ENCODE assay signal across 1 cellular context in the genomic region with DNA sequence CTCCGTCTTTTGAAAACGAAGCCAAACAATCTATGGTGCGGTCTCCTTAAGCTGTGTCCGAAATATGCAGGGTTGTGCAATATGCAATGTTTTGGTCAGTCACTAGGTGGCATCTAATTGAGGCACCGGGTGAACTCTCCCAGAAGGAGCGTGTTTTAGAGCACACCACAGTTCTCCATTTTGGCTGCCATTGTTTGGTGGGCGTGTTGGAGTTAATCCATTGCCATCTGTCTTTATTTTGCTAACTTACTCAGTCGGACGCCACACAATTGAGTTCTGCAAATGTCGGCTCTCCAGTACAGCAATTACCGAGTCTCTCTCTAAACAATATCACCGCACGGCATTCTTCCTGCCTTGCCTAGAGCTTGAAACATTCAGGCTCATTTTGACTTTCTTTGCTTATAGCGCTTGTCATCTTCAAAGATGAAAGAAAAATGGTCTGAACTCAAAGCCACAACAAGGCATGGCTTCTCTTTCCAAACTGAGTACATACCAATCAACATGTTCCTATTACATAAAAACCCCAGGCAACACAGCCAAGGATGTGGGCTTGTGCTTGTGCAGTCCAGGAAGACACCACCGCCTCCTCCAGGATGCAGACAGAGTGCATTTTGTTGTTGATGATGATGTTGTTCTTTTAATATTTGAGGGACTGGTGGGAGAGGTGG.
TF ChIP-seq lines count a peak whose summit lies in the region.

No MANE protein-coding gene starts in this region.

TF ChIP-seq in HEK293, 187 proteins besides CTCF, POLR2A, EP300 and RAD21 (continued from another document):
- TF ChIP-seq, protein P1, sequence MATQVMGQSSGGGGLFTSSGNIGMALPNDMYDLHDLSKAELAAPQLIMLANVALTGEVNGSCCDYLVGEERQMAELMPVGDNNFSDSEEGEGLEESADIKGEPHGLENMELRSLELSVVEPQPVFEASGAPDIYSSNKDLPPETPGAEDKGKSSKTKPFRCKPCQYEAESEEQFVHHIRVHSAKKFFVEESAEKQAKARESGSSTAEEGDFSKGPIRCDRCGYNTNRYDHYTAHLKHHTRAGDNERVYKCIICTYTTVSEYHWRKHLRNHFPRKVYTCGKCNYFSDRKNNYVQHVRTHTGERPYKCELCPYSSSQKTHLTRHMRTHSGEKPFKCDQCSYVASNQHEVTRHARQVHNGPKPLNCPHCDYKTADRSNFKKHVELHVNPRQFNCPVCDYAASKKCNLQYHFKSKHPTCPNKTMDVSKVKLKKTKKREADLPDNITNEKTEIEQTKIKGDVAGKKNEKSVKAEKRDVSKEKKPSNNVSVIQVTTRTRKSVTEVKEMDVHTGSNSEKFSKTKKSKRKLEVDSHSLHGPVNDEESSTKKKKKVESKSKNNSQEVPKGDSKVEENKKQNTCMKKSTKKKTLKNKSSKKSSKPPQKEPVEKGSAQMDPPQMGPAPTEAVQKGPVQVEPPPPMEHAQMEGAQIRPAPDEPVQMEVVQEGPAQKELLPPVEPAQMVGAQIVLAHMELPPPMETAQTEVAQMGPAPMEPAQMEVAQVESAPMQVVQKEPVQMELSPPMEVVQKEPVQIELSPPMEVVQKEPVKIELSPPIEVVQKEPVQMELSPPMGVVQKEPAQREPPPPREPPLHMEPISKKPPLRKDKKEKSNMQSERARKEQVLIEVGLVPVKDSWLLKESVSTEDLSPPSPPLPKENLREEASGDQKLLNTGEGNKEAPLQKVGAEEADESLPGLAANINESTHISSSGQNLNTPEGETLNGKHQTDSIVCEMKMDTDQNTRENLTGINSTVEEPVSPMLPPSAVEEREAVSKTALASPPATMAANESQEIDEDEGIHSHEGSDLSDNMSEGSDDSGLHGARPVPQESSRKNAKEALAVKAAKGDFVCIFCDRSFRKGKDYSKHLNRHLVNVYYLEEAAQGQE (tag by site-specific recombination; IDR thresholded peaks at IDR 0.05) = peak; percentile 17; the same call in 1 of the 2 replicates
